ENCODE assay signal across 20 cellular contexts in genomic region chr7:82359426-82359825, GRCh38.
"Had no signal": no experiment of that assay in that cellular context is flagged by ENCODE, and none has a peak within 500 bp of the region (broad histone marks: within the 10 kb centered on the region; RNA-seq: fewer than 3 reads in every experiment).

No MANE protein-coding gene starts in this region.

- H3K36me3 ChIP-seq: cardiac muscle cell, left lung, neutrophil, tibial artery had no signal

- H2AFZ ChIP-seq: hepatocyte, parathyroid adenoma had no signal

- H3K4me2 ChIP-seq: hepatocyte had no signal

- FAIRE-seq: kidney, TTC549, urothelium cell line had no signal

- H3K9me3 ChIP-seq: left lung, neutrophil, tibial artery had no signal

- H3K4me3 ChIP-seq: cardiac muscle cell, hepatocyte, left lung, tibial artery had no signal

- H3K27me3 ChIP-seq: cardiac muscle cell, hepatocyte, left lung, neutrophil, tibial artery had no signal

- H3K79me2 ChIP-seq: hepatocyte, parathyroid adenoma had no signal

- H3K4me1 ChIP-seq: left lung, parathyroid adenoma had no signal

- ATAC-seq: activated CD8-positive, alpha-beta T cell treated with anti-CD3 and anti-CD28 coated beads for 36 hours; activated T-cell treated with anti-CD3 and anti-CD28 coated beads, Interleukin-2, amount 50 U/mL, for 4 hours; esophagus mucosa; left lung; naive thymus-derived CD8-positive, alpha-beta T cell; stimulated activated effector memory CD8-positive, alpha-beta T cell treated with anti-CD3 and anti-CD28 coated beads, Interleukin-12 subunit alpha, Interleukin-12 subunit beta, amount 100 ng/mL, for 72 hours had no signal

- DNase-seq: activated B cell treated with CpG ODN at 0.5 μM for 24 hours; activated CD4-positive, alpha-beta T cell treated with anti-CD3 and anti-CD28 coated beads for 48 hours; activated CD8-positive, alpha-beta T cell treated with anti-CD3 and anti-CD28 coated beads for 36 hours; activated effector memory CD4-positive, alpha-beta T cell treated with Interleukin-2 at 50 U/mL for 16 hours; activated T-cell treated with anti-CD3 and anti-CD28 coated beads, Interleukin-2, amount 50 U/mL, for 4 hours; kidney; left lung; mammary epithelial cell; naive thymus-derived CD8-positive, alpha-beta T cell; stimulated activated CD4-positive, alpha-beta T cell treated with anti-CD3 and anti-CD28 coated beads, Interleukin-12 subunit alpha, Interleukin-12 subunit beta, amount 100 ng/mL, for 4 hours; stimulated activated CD4-positive, alpha-beta T cell treated with anti-CD3 and anti-CD28 coated beads, Interleukin-2, amount 100 ng/mL, for 24 hours; tibial artery had no signal

- H3K9ac ChIP-seq: parathyroid adenoma had no signal

- H3K27ac ChIP-seq: cardiac muscle cell, hepatocyte, left lung, neutrophil, parathyroid adenoma had no signal
